1 cellular context compared by ENCODE assay signal in the genomic region with DNA sequence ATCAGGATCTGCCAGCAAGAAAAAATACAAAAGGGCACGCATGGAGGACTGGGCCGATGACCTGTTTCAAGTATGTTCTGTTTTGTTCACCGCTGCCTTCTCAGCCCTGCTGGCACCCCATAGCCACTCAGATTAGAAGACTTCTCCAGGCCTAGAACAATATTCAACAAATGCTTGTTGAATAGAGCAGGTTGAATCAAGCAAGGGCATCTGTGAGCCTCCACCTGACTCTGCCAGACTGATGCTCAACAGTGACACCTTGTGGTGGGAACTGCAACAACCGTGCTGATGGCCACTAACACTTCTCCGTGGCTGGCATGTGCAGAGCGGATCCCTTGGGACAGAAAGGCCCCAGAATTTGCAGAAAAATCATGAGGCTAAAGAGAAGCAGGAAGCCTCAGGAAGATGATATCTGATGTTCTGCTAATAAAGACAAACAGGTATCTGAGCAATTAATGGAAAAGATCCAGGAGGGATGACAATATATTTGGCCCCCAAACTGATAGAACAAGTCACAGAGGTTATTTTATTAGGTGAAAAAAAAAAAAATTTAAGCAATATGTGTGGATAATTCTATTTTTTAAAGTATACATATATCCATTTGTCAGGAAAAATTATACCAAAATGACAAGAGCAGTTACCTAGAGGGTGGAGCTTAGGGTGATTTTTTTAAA.
TF ChIP-seq lines count a peak whose summit lies in the region.

No MANE protein-coding gene starts in this region.

TF ChIP-seq in Ishikawa, 13 proteins besides CTCF, POLR2A, EP300 and RAD21 (continued from another document):
- no peak for TF ChIP-seq REST (IDR thresholded peaks at IDR 0.05; ENCODE audit: low read depth)
